In the genomic region with DNA sequence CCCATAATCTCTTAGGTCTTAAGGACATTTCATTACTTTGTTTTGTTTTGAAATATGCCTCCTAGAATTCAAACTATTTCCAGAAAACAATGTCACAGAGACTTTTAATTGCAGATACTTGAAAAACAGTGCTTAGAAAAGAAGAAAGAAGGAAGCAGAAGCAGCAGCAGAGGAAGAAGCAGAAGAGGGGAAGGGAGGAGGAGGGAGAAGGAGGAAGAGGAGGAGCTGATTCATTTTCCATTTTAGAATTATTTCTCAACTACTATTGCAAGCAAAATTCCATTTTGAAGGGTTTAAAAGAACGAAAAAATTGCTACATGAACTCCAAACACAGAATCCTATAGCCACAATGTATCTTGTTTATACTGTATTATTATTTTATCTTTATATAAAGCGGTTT, we compare ENCODE assay signal across 1 cellular context.
TF ChIP-seq lines count a peak whose summit lies in the region.

No MANE protein-coding gene starts in this region.

TF ChIP-seq in WTC11, 78 proteins besides CTCF, POLR2A, EP300 and RAD21 (continued from another document):
- TF ChIP-seq, protein P1, sequence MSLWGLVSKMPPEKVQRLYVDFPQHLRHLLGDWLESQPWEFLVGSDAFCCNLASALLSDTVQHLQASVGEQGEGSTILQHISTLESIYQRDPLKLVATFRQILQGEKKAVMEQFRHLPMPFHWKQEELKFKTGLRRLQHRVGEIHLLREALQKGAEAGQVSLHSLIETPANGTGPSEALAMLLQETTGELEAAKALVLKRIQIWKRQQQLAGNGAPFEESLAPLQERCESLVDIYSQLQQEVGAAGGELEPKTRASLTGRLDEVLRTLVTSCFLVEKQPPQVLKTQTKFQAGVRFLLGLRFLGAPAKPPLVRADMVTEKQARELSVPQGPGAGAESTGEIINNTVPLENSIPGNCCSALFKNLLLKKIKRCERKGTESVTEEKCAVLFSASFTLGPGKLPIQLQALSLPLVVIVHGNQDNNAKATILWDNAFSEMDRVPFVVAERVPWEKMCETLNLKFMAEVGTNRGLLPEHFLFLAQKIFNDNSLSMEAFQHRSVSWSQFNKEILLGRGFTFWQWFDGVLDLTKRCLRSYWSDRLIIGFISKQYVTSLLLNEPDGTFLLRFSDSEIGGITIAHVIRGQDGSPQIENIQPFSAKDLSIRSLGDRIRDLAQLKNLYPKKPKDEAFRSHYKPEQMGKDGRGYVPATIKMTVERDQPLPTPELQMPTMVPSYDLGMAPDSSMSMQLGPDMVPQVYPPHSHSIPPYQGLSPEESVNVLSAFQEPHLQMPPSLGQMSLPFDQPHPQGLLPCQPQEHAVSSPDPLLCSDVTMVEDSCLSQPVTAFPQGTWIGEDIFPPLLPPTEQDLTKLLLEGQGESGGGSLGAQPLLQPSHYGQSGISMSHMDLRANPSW (CRISPR knock-in tag; conservative IDR thresholded peaks at IDR 0.05; ENCODE audit: low read depth) = no peak
- TF ChIP-seq SOX15 (CRISPR knock-in tag; IDR thresholded peaks at IDR 0.05) = no peak
- TF ChIP-seq, protein P2, sequence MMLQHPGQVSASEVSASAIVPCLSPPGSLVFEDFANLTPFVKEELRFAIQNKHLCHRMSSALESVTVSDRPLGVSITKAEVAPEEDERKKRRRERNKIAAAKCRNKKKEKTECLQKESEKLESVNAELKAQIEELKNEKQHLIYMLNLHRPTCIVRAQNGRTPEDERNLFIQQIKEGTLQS (CRISPR knock-in tag; conservative IDR thresholded peaks at IDR 0.05) = no peak
- TF ChIP-seq, protein P3, sequence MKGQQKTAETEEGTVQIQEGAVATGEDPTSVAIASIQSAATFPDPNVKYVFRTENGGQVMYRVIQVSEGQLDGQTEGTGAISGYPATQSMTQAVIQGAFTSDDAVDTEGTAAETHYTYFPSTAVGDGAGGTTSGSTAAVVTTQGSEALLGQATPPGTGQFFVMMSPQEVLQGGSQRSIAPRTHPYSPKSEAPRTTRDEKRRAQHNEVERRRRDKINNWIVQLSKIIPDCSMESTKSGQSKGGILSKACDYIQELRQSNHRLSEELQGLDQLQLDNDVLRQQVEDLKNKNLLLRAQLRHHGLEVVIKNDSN (CRISPR knock-in tag; IDR thresholded peaks at IDR 0.05) = no peak
- no peak for TF ChIP-seq SMAD3 (CRISPR knock-in tag; IDR thresholded peaks at IDR 0.05; ENCODE audit: borderline replicate concordance)
- TF ChIP-seq, protein P4, sequence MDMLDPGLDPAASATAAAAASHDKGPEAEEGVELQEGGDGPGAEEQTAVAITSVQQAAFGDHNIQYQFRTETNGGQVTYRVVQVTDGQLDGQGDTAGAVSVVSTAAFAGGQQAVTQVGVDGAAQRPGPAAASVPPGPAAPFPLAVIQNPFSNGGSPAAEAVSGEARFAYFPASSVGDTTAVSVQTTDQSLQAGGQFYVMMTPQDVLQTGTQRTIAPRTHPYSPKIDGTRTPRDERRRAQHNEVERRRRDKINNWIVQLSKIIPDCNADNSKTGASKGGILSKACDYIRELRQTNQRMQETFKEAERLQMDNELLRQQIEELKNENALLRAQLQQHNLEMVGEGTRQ (CRISPR knock-in tag; IDR thresholded peaks at IDR 0.05) = no peak
- TF ChIP-seq, protein P5, sequence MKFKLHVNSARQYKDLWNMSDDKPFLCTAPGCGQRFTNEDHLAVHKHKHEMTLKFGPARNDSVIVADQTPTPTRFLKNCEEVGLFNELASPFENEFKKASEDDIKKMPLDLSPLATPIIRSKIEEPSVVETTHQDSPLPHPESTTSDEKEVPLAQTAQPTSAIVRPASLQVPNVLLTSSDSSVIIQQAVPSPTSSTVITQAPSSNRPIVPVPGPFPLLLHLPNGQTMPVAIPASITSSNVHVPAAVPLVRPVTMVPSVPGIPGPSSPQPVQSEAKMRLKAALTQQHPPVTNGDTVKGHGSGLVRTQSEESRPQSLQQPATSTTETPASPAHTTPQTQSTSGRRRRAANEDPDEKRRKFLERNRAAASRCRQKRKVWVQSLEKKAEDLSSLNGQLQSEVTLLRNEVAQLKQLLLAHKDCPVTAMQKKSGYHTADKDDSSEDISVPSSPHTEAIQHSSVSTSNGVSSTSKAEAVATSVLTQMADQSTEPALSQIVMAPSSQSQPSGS (CRISPR knock-in tag; IDR thresholded peaks at IDR 0.05; ENCODE audit: borderline replicate concordance, low read depth) = no peak
- no peak for TF ChIP-seq HMGA2 (CRISPR knock-in tag; IDR thresholded peaks at IDR 0.05)
- TF ChIP-seq RELA (CRISPR knock-in tag; IDR thresholded peaks at IDR 0.05; ENCODE audit: borderline replicate concordance) = no peak
- no peak for TF ChIP-seq ZNF396 (CRISPR knock-in tag; IDR thresholded peaks at IDR 0.05; ENCODE audit: borderline replicate concordance)
- TF ChIP-seq, protein P6, sequence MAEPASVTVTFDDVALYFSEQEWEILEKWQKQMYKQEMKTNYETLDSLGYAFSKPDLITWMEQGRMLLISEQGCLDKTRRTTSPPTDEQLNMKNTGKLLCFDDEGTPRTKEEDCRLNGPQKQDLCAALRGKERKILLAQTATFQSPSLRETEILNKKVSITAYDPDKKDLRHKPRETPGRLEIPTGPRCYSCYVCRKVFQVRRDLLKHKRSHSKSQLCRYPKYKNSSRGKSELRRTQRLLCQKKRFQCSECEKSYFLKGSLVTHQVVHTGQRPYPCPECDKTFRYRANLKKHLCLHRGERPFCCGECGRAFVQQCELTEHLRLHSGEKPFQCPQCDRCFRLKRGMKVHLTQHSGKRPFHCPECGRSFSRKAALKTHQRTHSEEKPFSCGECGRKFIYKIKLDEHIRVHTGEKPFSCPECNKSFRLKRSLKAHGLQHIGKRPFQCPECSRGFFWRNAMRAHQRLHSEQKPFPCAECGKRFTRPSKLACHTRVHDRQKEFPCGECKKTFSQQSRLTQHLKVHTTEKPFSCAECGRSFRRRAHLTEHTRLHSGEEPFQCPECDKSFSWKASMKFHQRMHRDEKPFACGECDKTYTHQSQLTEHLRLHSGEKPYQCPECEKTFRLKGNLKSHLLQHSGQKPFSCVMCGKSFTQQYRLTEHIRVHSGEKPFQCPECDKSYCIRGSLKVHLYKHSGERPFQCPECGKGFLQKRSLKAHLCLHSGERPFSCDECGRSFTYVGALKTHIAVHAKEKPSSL (CRISPR knock-in tag; conservative IDR thresholded peaks at IDR 0.05) = no peak
